ENCODE assay signal across 9 cellular contexts in the genomic region with DNA sequence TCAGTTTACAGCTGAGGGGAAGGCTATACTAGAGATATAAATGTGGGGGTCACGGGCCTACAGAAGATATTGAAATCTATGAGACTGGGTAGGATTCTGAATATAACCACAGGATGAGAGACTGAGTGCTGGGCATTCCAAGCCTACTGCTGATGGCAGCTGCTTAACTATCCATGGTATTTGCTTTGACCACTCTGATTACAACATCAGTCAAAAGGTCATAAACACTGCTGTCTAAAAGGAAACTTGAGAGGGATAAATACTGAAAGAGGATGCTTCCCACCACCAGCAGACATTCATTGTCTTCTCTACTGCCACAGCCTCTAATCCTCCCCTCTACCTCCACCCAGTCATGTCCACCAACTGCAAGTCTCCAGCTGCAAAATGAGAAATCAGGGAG. TPM values are rescaled to one million over a fixed set of nuclear protein-coding genes. Genes with fewer than 3 reads are reported as not detected.
DNase-seq lines count a peak whose midpoint lies in the region; ATAC-seq and TF ChIP-seq lines count a peak whose summit lies in the region.
"Had no signal": no experiment of that assay in that cellular context is flagged by ENCODE, and none has a peak within 500 bp of the region (broad histone marks: within the 10 kb centered on the region; RNA-seq: fewer than 3 reads in every experiment).

No MANE protein-coding gene starts in this region.

- no peak for ATAC-seq in HG03159 (IDR thresholded peaks at IDR 0.05; ENCODE audit: unreplicated experiment)

- H3K27ac ChIP-seq in uterus = no peak overlapping the region

- TF ChIP-seq CTCF in AG09309 (IDR thresholded peaks at IDR 0.05; ENCODE audit: control insufficient read depth, insufficient read depth, low read depth, low read length, missing control alignments) (no peak), mesothelial cell of epicardium (IDR thresholded peaks at IDR 0.05; ENCODE audit: unreplicated experiment) (no peak), uterus (IDR thresholded peaks at IDR 0.05) (no peak)

- H3K9me3 ChIP-seq in adipocyte (ENCODE audit: control insufficient read depth, low read length) = no peaks in the 10 kb centered on the region
- no peaks in the 10 kb centered on the region for H3K9me3 ChIP-seq in uterus

- peaks cover 76% of the 10 kb centered on the region for H3K4me1 ChIP-seq in adipocyte (ENCODE audit: control insufficient read depth, insufficient read depth, low read length)
- peaks cover 4 to 6% of the 10 kb centered on the region in 2 donors for H3K4me1 ChIP-seq in uterus

- H3K9me3 Mint-ChIP-seq in mesothelial cell of epicardium = no peaks in the 10 kb centered on the region

- DNase-seq in AG09309 (ENCODE audit: low read depth) = peak; percentile 80
- peak; percentile 96 for DNase-seq in HCEC 1CT
- peak; percentile 88 for DNase-seq in adipocyte (ENCODE audit: low read depth)
- peak; percentile 90 for DNase-seq in left kidney (ENCODE audit: low read depth, low spot score)
- no peak for DNase-seq in mesothelial cell of epicardium (ENCODE audit: low spot score in 2 of 2, unreplicated experiment in 2 of 2)
- DNase-seq in uterus = no peak
- DNase-seq in HuH-7 (ENCODE audit: low spot score) = no peak
- DNase-seq: activated CD4-positive, alpha-beta T cell treated with anti-CD3 and anti-CD28 coated beads, Interleukin-2, amount 50 U/mL, for 1 hour had no signal

- no peak overlapping the region for H3K27ac Mint-ChIP-seq in mesothelial cell of epicardium

- H3K36me3 Mint-ChIP-seq in mesothelial cell of epicardium = peaks cover 12% of the 10 kb centered on the region

- H3K4me3 ChIP-seq in AG09309 (ENCODE audit: control insufficient read depth, low read depth, low read length) = no peak overlapping the region
- H3K4me3 ChIP-seq in adipocyte (ENCODE audit: low read length) = peak overlapping the region; percentile 60
- H3K4me3 ChIP-seq in uterus = no peak overlapping the region

- no peaks in the 10 kb centered on the region for H3K27me3 Mint-ChIP-seq in mesothelial cell of epicardium (ENCODE audit: low read depth)

- peaks cover 27% of the 10 kb centered on the region for H3K4me1 Mint-ChIP-seq in mesothelial cell of epicardium

- no peak overlapping the region for H3K4me3 Mint-ChIP-seq in mesothelial cell of epicardium

- peak overlapping the region; percentile 37 for H3K9ac ChIP-seq in adipocyte (ENCODE audit: low read length)

- peaks cover 65% of the 10 kb centered on the region for H3K36me3 ChIP-seq in adipocyte (ENCODE audit: control insufficient read depth, insufficient read depth, low read length, severe bottlenecking)
- no peaks in the 10 kb centered on the region for H3K36me3 ChIP-seq in uterus

- intact Hi-C loops in uterus (cut with DNase I; ENCODE audit: low total_unique reads) = no loop called here

- no peaks in the 10 kb centered on the region for H3K27me3 ChIP-seq in adipocyte (replicated peaks; ENCODE audit: control insufficient read depth, insufficient read depth, low read length)
- no peaks in the 10 kb centered on the region for H3K27me3 ChIP-seq in uterus

- TF ChIP-seq POLR2A in uterus (IDR thresholded peaks at IDR 0.05) = no peak

RNA-seq across cellular contexts. Expression of a gene that starts 3.8 kb away (rescaled TPM):
- total RNA-seq in mesothelial cell of epicardium = 24.2 to 25.5 TPM (median 25.1 TPM) in 3 replicates
- total RNA-seq in uterus = 10 to 100 TPM; 12.6 to 32.2 (median 14.8) TPM

Comparison
In these comparisons a context has a peak if more than half of its experiments do, and no peak if none do; other contexts are left out.
1. DNase-seq: peak in AG09309 (single experiment), HCEC 1CT (single experiment), adipocyte (single experiment) and left kidney (single experiment); none in mesothelial cell of epicardium (0 of 2), uterus (0 of 2) and HuH-7 (single experiment).